ENCODE assay signal across 12 cellular contexts in genomic region chr10:70931168-70931805, GRCh38. TPM values are rescaled to one million over a fixed set of nuclear protein-coding genes. Genes with fewer than 3 reads are reported as not detected.
DNase-seq lines count a peak whose midpoint lies in the region; ATAC-seq and TF ChIP-seq lines count a peak whose summit lies in the region.
"Had no signal": no experiment of that assay in that cellular context is flagged by ENCODE, and none has a peak within 500 bp of the region (broad histone marks: within the 10 kb centered on the region; RNA-seq: fewer than 3 reads in every experiment).

No MANE protein-coding gene starts in this region.

- WGBS in upper lobe of left lung, 2 donors, result 64 to 69% methylated on average over 6 to 15 of the region's 15 CpGs

- DNase-seq in HFFc6 (peak; percentile 29), fibroblast of pulmonary artery (ENCODE audit: low read depth) (peak; percentile 14), retinal pigment epithelial cell (ENCODE audit: low read depth) (no peak), NCI-H1105 (lab: John Stamatoyannopoulos, UW) (no peak), upper lobe of left lung (no peak)
- no peak for DNase-seq in activated T-cell treated with anti-CD3 and anti-CD28 coated beads, Interleukin-2, amount 50 U/mL, for 24 hours
- no peak for DNase-seq in stimulated activated CD4-positive, alpha-beta T cell treated with anti-CD3 and anti-CD28 coated beads, Interleukin-2, amount 100 ng/mL, for 48 hours
- DNase-seq: CD8-positive, alpha-beta memory T cell; kidney; trophoblast cell had no signal

- H3K36me3 ChIP-seq in upper lobe of left lung, result no peaks in the 10 kb centered on the region

- H3K4me3 ChIP-seq in fibroblast of pulmonary artery (replicated peaks; ENCODE audit: low read depth, low read length) (no peak overlapping the region), retinal pigment epithelial cell (ENCODE audit: low read length) (no peak overlapping the region), upper lobe of left lung (no peak overlapping the region)

- no peak overlapping the region for H3K27ac ChIP-seq in upper lobe of left lung

- TF ChIP-seq POLR2A in upper lobe of left lung (IDR thresholded peaks at IDR 0.05), result no peak

- TF ChIP-seq CTCF in HFFc6 (IDR thresholded peaks at IDR 0.05), result 0 out of 2 replicates have a peak, but pooled peaks have one; percentile 19
- no peak for TF ChIP-seq CTCF in fibroblast of pulmonary artery (IDR thresholded peaks at IDR 0.05; ENCODE audit: low read length, missing control alignments)
- peak; percentile 1 for TF ChIP-seq CTCF in retinal pigment epithelial cell (conservative IDR thresholded peaks at IDR 0.05; ENCODE audit: low read depth, low read length)
- no peak for TF ChIP-seq CTCF in upper lobe of left lung (IDR thresholded peaks at IDR 0.05)

- no peak for TF ChIP-seq EP300 in upper lobe of left lung (IDR thresholded peaks at IDR 0.05)

- peaks cover 43% of the 10 kb centered on the region for H3K27me3 Mint-ChIP-seq in HFFc6 (ENCODE audit: insufficient read depth)
- no peaks in the 10 kb centered on the region for H3K27me3 Mint-ChIP-seq in activated T-cell treated with anti-CD3 and anti-CD28 coated beads, Interleukin-2, amount 50 U/mL, for 24 hours
- H3K27me3 Mint-ChIP-seq: CD8-positive, alpha-beta memory T cell; natural killer cell treated with Interleukin-12 subunit alpha and Interleukin-12 subunit beta and Interleukin-15 and Interleukin-18, amount 100 ng/mL, for 72 hours had no signal

- H3K27me3 ChIP-seq in upper lobe of left lung, result no peaks in the 10 kb centered on the region

- no peak overlapping the region for H3K27ac Mint-ChIP-seq in HFFc6
- no peak overlapping the region for H3K27ac Mint-ChIP-seq in activated T-cell treated with anti-CD3 and anti-CD28 coated beads, Interleukin-2, amount 50 U/mL, for 24 hours
- H3K27ac Mint-ChIP-seq: CD8-positive, alpha-beta memory T cell; natural killer cell treated with Interleukin-12 subunit alpha and Interleukin-12 subunit beta and Interleukin-15 and Interleukin-18, amount 100 ng/mL, for 72 hours had no signal

- no peak overlapping the region for H3K4me3 Mint-ChIP-seq in HFFc6
- no peak overlapping the region for H3K4me3 Mint-ChIP-seq in activated T-cell treated with anti-CD3 and anti-CD28 coated beads, Interleukin-2, amount 50 U/mL, for 24 hours
- H3K4me3 Mint-ChIP-seq: CD8-positive, alpha-beta memory T cell; natural killer cell treated with Interleukin-12 subunit alpha and Interleukin-12 subunit beta and Interleukin-15 and Interleukin-18, amount 100 ng/mL, for 72 hours had no signal

- H3K9me3 ChIP-seq in upper lobe of left lung, result no peaks in the 10 kb centered on the region

- no peaks in the 10 kb centered on the region for H3K4me1 ChIP-seq in upper lobe of left lung

- no peaks in the 10 kb centered on the region for H3K36me3 Mint-ChIP-seq in HFFc6 (ENCODE audit: low read depth)
- H3K36me3 Mint-ChIP-seq in activated T-cell treated with anti-CD3 and anti-CD28 coated beads, Interleukin-2, amount 50 U/mL, for 24 hours (ENCODE audit: low read depth), result no peaks in the 10 kb centered on the region
- H3K36me3 Mint-ChIP-seq: CD8-positive, alpha-beta memory T cell; natural killer cell treated with Interleukin-12 subunit alpha and Interleukin-12 subunit beta and Interleukin-15 and Interleukin-18, amount 100 ng/mL, for 72 hours had no signal

- peak; percentile 57 for ATAC-seq in SK-N-SH treated with all-trans-retinoic acid at 6 μM for 48 hours
- ATAC-seq in upper lobe of left lung (ENCODE audit: low FRiP score in 2 of 2), result no peak
- ATAC-seq: natural killer cell treated with Interleukin-12 subunit alpha and Interleukin-12 subunit beta and Interleukin-15 and Interleukin-18, amount 100 ng/mL, for 72 hours had no signal

- H3K4me1 Mint-ChIP-seq in HFFc6 (ENCODE audit: low read depth), result peaks cover 16% of the 10 kb centered on the region
- no peaks in the 10 kb centered on the region for H3K4me1 Mint-ChIP-seq in activated T-cell treated with anti-CD3 and anti-CD28 coated beads, Interleukin-2, amount 50 U/mL, for 24 hours (ENCODE audit: low read depth)
- H3K4me1 Mint-ChIP-seq: CD8-positive, alpha-beta memory T cell had no signal

- H3K9me3 Mint-ChIP-seq in HFFc6, result no peaks in the 10 kb centered on the region
- no peaks in the 10 kb centered on the region for H3K9me3 Mint-ChIP-seq in activated T-cell treated with anti-CD3 and anti-CD28 coated beads, Interleukin-2, amount 50 U/mL, for 24 hours
- H3K9me3 Mint-ChIP-seq: CD8-positive, alpha-beta memory T cell; natural killer cell treated with Interleukin-12 subunit alpha and Interleukin-12 subunit beta and Interleukin-15 and Interleukin-18, amount 100 ng/mL, for 72 hours had no signal

TF ChIP-seq in SK-N-SH treated with all-trans-retinoic acid at 6 μM for 48 hours, 23 proteins besides CTCF, POLR2A, EP300 and RAD21:
- TF ChIP-seq TCF4 (CRISPR knock-in tag; IDR thresholded peaks at IDR 0.05; ENCODE audit: borderline replicate concordance), result no peak
- no peak for TF ChIP-seq CSRNP3 (CRISPR knock-in tag; IDR thresholded peaks at IDR 0.05)
- no peak for TF ChIP-seq BACH2 (CRISPR knock-in tag; IDR thresholded peaks at IDR 0.05; ENCODE audit: borderline replicate concordance)

RNA-seq across cellular contexts. Expression of gene PCBD1, which starts 42.9 kb away (rescaled TPM):
- 10 to 100 TPM; 36.4 to 55.7 (median 37.7) TPM for total RNA-seq in HFFc6 (2021; fragmentation: NEBNext Ultra II Directional; extraction: Animal tissue kit (Norgen Biotek cat#: 25700))
- total RNA-seq in upper lobe of left lung, result 10 to 100 TPM; 40.9 to 99.1 (median 71.9) TPM

Comparison
In these comparisons a context has a peak if more than half of its experiments do, and no peak if none do; other contexts are left out.
1. DNase-seq: peak in HFFc6 (single experiment) and fibroblast of pulmonary artery (single experiment); none in retinal pigment epithelial cell (single experiment), activated T-cell treated with anti-CD3 and anti-CD28 coated beads, Interleukin-2, amount 50 U/mL, for 24 hours (single experiment), stimulated activated CD4-positive, alpha-beta T cell treated with anti-CD3 and anti-CD28 coated beads, Interleukin-2, amount 100 ng/mL, for 48 hours (0 of 2), NCI-H1105 (single experiment) and upper lobe of left lung (0 of 2).
2. CTCF ChIP-seq: peak in HFFc6 (single experiment) and retinal pigment epithelial cell (single experiment); none in fibroblast of pulmonary artery (single experiment) and upper lobe of left lung (0 of 6).